Comparison of ENCODE assay signal across 14 cellular contexts in genomic region chr11:126113963-126114362, GRCh38. TPM values are rescaled to one million over a fixed set of nuclear protein-coding genes. Genes with fewer than 3 reads are reported as not detected.
DNase-seq lines count a peak whose midpoint lies in the region; ATAC-seq and TF ChIP-seq lines count a peak whose summit lies in the region.
"Had no signal": no experiment of that assay in that cellular context is flagged by ENCODE, and none has a peak within 500 bp of the region (broad histone marks: within the 10 kb centered on the region; RNA-seq: fewer than 3 reads in every experiment).

No MANE protein-coding gene starts in this region.

- H3K27ac ChIP-seq in ACC112 (ENCODE audit: low read depth, low read length) (peak overlapping the region; percentile 95), PC-9 (peak overlapping the region; percentile 80), right cardiac atrium (ENCODE audit: low read length) (peak overlapping the region; percentile 89), sigmoid colon (peak overlapping the region; percentile 85 to 91 (median 89)), brain microvascular endothelial cell (no peak overlapping the region)

- H3K9me2 ChIP-seq in PC-9 (ENCODE audit: insufficient read depth), result no peaks in the 10 kb centered on the region

- H3K27me3 ChIP-seq in ACC112 (ENCODE audit: insufficient read depth, low read length), result no peaks in the 10 kb centered on the region
- no peaks in the 10 kb centered on the region for H3K27me3 ChIP-seq in PC-9 (ENCODE audit: insufficient read depth, low read depth)
- H3K27me3 ChIP-seq in right cardiac atrium (ENCODE audit: control insufficient read depth, insufficient read depth), result no peaks in the 10 kb centered on the region
- no peaks in the 10 kb centered on the region for H3K27me3 ChIP-seq in sigmoid colon
- H3K27me3 ChIP-seq in brain microvascular endothelial cell (replicated peaks), result no peaks in the 10 kb centered on the region

- H3K4me2 ChIP-seq in PC-9, result peak overlapping the region; percentile 58

- POLR2A ChIA-PET in PC-9 (lab: Charles Lee; ENCODE audit: unreplicated experiment), result interaction anchor here (0.7 kb wide), 1 partner anchor 32 kb away, joined by 5 read pairs; no protein-coding TSS in a partner anchor
- POLR2A ChIA-PET in GM10248 (lab: Yijun Ruan, JAX), result no interaction called here

- H3F3A ChIP-seq in PC-9 (ENCODE audit: insufficient read depth, low read depth), result peaks cover 10% of the 10 kb centered on the region; the same call in 1 of the 2 replicates

- TF ChIP-seq CTCF in PC-9 (conservative IDR thresholded peaks at IDR 0.05) (no peak), sigmoid colon (IDR thresholded peaks at IDR 0.05) (no peak), GM10248 (IDR thresholded peaks at IDR 0.05; ENCODE audit: control extremely low read depth, extremely low read depth, low read depth, missing control alignments) (no peak), brain microvascular endothelial cell (IDR thresholded peaks at IDR 0.05; ENCODE audit: low read depth, low read length, missing control alignments) (no peak)

- 36% methylated on average over 4 of the region's 4 CpGs for WGBS in right cardiac atrium
- 41 to 69% methylated on average over 4 of the region's 4 CpGs for WGBS in sigmoid colon, 2 donors

- H2AFZ ChIP-seq in ACC112 (ENCODE audit: low read length, unreplicated experiment) (peak overlapping the region; percentile 40), PC-9 (no peak overlapping the region)

- in situ Hi-C loops in brain microvascular endothelial cell (cut with HindIII; ENCODE audit: low pct_ligation_motif_present, low sequenced_read_pairs), result no loop called here

- no peaks in the 10 kb centered on the region for H3K9me3 ChIP-seq in PC-9 (ENCODE audit: insufficient read depth, low read depth)
- H3K9me3 ChIP-seq in right cardiac atrium (ENCODE audit: control insufficient read depth, low read length), result no peaks in the 10 kb centered on the region
- H3K9me3 ChIP-seq in sigmoid colon, result no peaks in the 10 kb centered on the region

- H3K36me3 ChIP-seq in ACC112 (ENCODE audit: insufficient read depth, low read length), result no peaks in the 10 kb centered on the region
- no peaks in the 10 kb centered on the region for H3K36me3 ChIP-seq in PC-9 (ENCODE audit: low read depth)
- no peaks in the 10 kb centered on the region for H3K36me3 ChIP-seq in sigmoid colon
- no peaks in the 10 kb centered on the region for H3K36me3 ChIP-seq in brain microvascular endothelial cell (replicated peaks)

- DNase-seq in PC-9, result no peak
- peak in 1 of 3 donors; percentile 59 for DNase-seq in right cardiac atrium
- peak; percentile 70 for DNase-seq in sigmoid colon
- no peak for DNase-seq in GM10248 (ENCODE audit: extremely low spot score)
- no peak for DNase-seq in brain microvascular endothelial cell
- DNase-seq in NCI-H1694 treated with DMSO at 0.1 percent for 48 hours (lab: John Stamatoyannopoulos, UW), result no peak
- DNase-seq: activated naive CD8-positive, alpha-beta T cell treated with anti-CD3 and anti-CD28 coated beads, Interleukin-2, amount 50 U/mL, for 24 hours; NCI-H1930; stimulated activated CD4-positive, alpha-beta T cell treated with anti-CD3 and anti-CD28 coated beads, Interleukin-1b, Interleukin-23, amount 100 ng/mL, for 48 hours; stimulated activated naive CD8-positive, alpha-beta T cell treated with anti-CD3 and anti-CD28 coated beads, Interleukin-15, amount 100 ng/mL, for 72 hours had no signal

- H3K4me3 ChIP-seq in ACC112 (ENCODE audit: low read depth, low read length) (peak overlapping the region; percentile 43; the same call in 1 of the 2 replicates), PC-9 (no peak overlapping the region), right cardiac atrium (ENCODE audit: low read length) (no peak overlapping the region), sigmoid colon (no peak overlapping the region), brain microvascular endothelial cell (ENCODE audit: low read depth, low read length) (no peak overlapping the region)

- H3K4me1 ChIP-seq in ACC112 (ENCODE audit: control insufficient read depth, insufficient read depth, low read length, unreplicated experiment) (peaks cover 69% of the 10 kb centered on the region), PC-9 (replicated peaks; ENCODE audit: insufficient read depth) (peaks cover 53% of the 10 kb centered on the region), right cardiac atrium (ENCODE audit: control insufficient read depth, insufficient read depth, low read length) (peaks cover 34% of the 10 kb centered on the region), sigmoid colon (peaks cover 0 to 74% (median 69%) of the 10 kb centered on the region in 4 donors)

- no peak for TF ChIP-seq EP300 in sigmoid colon (IDR thresholded peaks at IDR 0.05)

- H4K20me1 ChIP-seq in PC-9 (ENCODE audit: insufficient read depth), result no peaks in the 10 kb centered on the region

- BruUV-seq in PC-9 (replicated peaks; lab: Mats Ljungman, UMichigan), result TSS peak; percentile 81

- no peak for TF ChIP-seq POLR2A in sigmoid colon (IDR thresholded peaks at IDR 0.05)

- ATAC-seq in right cardiac atrium (no peak), GM18517 (IDR thresholded peaks at IDR 0.05; ENCODE audit: unreplicated experiment) (no peak)
- ATAC-seq: activated naive CD8-positive, alpha-beta T cell treated with anti-CD3 and anti-CD28 coated beads, Interleukin-2, amount 50 U/mL, for 24 hours; natural killer cell treated with Interleukin-12 subunit alpha and Interleukin-12 subunit beta and Interleukin-15 and Interleukin-18, amount 100 ng/mL, for 72 hours; stimulated activated naive CD8-positive, alpha-beta T cell treated with anti-CD3 and anti-CD28 coated beads, Interleukin-15, amount 100 ng/mL, for 72 hours had no signal

- no peaks in the 10 kb centered on the region for H3K79me2 ChIP-seq in ACC112 (ENCODE audit: control insufficient read depth, insufficient read depth, low read length, unreplicated experiment)
- no peaks in the 10 kb centered on the region for H3K79me2 ChIP-seq in PC-9 (ENCODE audit: low read depth)

- intact Hi-C loops in PC-9 (cut with micrococcal nuclease; ENCODE audit: unreplicated experiment), result loop anchor here (2.0 kb wide), 1 partner anchor 51 kb away; the partner anchor contains the start of gene CDON
- intact Hi-C loops in right cardiac atrium (cut with DNase I), result no loop called here
- intact Hi-C loops in sigmoid colon (cut with DNase I), result loop anchor here (1.0 to 10.0 kb wide), 5 partner anchors 21 to 301 kb away; no protein-coding TSS in a partner anchor

- CTCF ChIA-PET in PC-9 (lab: Charles Lee) (interaction anchor here (0.6 kb wide), 1 partner anchor 158 kb away, joined by 3 read pairs; no protein-coding TSS in a partner anchor), GM10248 (lab: Yijun Ruan, JAX) (no interaction called here)

RNA-seq across cellular contexts. Expression of gene CDON, which starts 51.3 kb away (rescaled TPM):
- total RNA-seq in PC-9 (2021) (10.0 and 11.2 TPM in 2 replicates), right cardiac atrium (10 to 100 TPM; 18.4 to 32.2 (median 23.5) TPM), sigmoid colon (10 to 100 TPM; 48.9 to 88.1 (median 66.3) TPM)
- polyA plus RNA-seq in right cardiac atrium (4.4 TPM), sigmoid colon (1 to 10 TPM in 1 of 3 donors, under 1 TPM in 2; under 0.01 to 3.4 (median 0.60) TPM)
- total RNA-seq: B cell had no signal

Comparison
In these comparisons a context has a peak if more than half of its experiments do, and no peak if none do; other contexts are left out.
1. intact Hi-C loops: an anchor here in PC-9 (2.0 kb wide) and sigmoid colon (1.0 to 10.0 kb wide); none called in right cardiac atrium.